Comparison of ENCODE assay signal across 12 cellular contexts in genomic region chr10:119680050-119680449, GRCh38. TPM values are rescaled to one million over a fixed set of nuclear protein-coding genes. Genes with fewer than 3 reads are reported as not detected.
DNase-seq lines count a peak whose midpoint lies in the region; ATAC-seq and TF ChIP-seq lines count a peak whose summit lies in the region.
"Had no signal": no experiment of that assay in that cellular context is flagged by ENCODE, and none has a peak within 500 bp of the region (broad histone marks: within the 10 kb centered on the region; RNA-seq: fewer than 3 reads in every experiment).

No MANE protein-coding gene starts in this region.

- no peak overlapping the region for H3K4me3 ChIP-seq in ACC112 (ENCODE audit: low read depth, low read length)
- H3K4me3 ChIP-seq in MG63, result no peak overlapping the region
- H3K4me3 ChIP-seq in cardiac fibroblast (replicated peaks in 1 of 2; ENCODE audit: low read depth in 2 of 2, low read length in 2 of 2), result no peak overlapping the region
- no peak overlapping the region for H3K4me3 ChIP-seq in muscle layer of colon (ENCODE audit: low read depth in 1 of 2, low read length in 2 of 2)

- TF ChIP-seq CTCF in cardiac fibroblast (IDR thresholded peaks at IDR 0.05; ENCODE audit: low read depth, low read length), result no peak

- H3K27ac ChIP-seq in ACC112 (ENCODE audit: low read depth, low read length) (peak overlapping the region; percentile 65), muscle layer of colon (ENCODE audit: low read depth, low read length) (peak overlapping the region; percentile 53)

- H3K27me3 ChIP-seq in ACC112 (ENCODE audit: insufficient read depth, low read length), result no peaks in the 10 kb centered on the region
- no peaks in the 10 kb centered on the region for H3K27me3 ChIP-seq in MG63
- no peaks in the 10 kb centered on the region for H3K27me3 ChIP-seq in muscle layer of colon (ENCODE audit: control insufficient read depth in 1 of 2, insufficient read depth in 2 of 2, low read length in 2 of 2)
- H3K27me3 ChIP-seq: BE2C had no signal

- H3K9me3 Mint-ChIP-seq in T-cell, result no peaks in the 10 kb centered on the region
- no peaks in the 10 kb centered on the region for H3K9me3 Mint-ChIP-seq in activated naive CD4-positive, alpha-beta T cell treated with anti-CD3 and anti-CD28 coated beads, Interleukin-2, amount 50 U/mL, for 72 hours

- DNase-seq in MG63 (peak; percentile 85), cardiac fibroblast (ENCODE audit: low read depth in 2 of 2) (peak; percentile 81 to 91), T-cell (no peak)
- DNase-seq in activated naive CD4-positive, alpha-beta T cell treated with anti-CD3 and anti-CD28 coated beads, Interleukin-2, amount 50 U/mL, for 72 hours (ENCODE audit: low spot score in 2 of 2), result no peak
- DNase-seq in activated naive CD4-positive, alpha-beta T cell treated with Interleukin-2 at 50 U/mL for 16 hours, result no peak
- DNase-seq: activated CD4-positive, CD25-positive, alpha-beta regulatory T cell treated with anti-CD3 and anti-CD28 coated beads, Interleukin-2, amount 50 U/mL, for 72 hours; BE2C; GOT3; substantia nigra had no signal

- peaks cover 6% of the 10 kb centered on the region; the same call in 1 of the 2 replicates for H3K36me3 ChIP-seq in ACC112 (ENCODE audit: insufficient read depth, low read length)
- peaks cover 29% of the 10 kb centered on the region for H3K36me3 ChIP-seq in MG63
- H3K36me3 ChIP-seq in muscle layer of colon (ENCODE audit: insufficient read depth, low read length), result peaks cover 18% of the 10 kb centered on the region

- H3K27ac Mint-ChIP-seq in T-cell, result peak overlapping the region in 1 of 2 donors; percentile 41
- H3K27ac Mint-ChIP-seq in activated naive CD4-positive, alpha-beta T cell treated with anti-CD3 and anti-CD28 coated beads, Interleukin-2, amount 50 U/mL, for 72 hours, result no peak overlapping the region

- H3K79me2 ChIP-seq in ACC112 (ENCODE audit: control insufficient read depth, insufficient read depth, low read length, unreplicated experiment), result no peaks in the 10 kb centered on the region

- CTCF ChIA-PET in T-cell (lab: Charles Lee), result no interaction called here

- H3K4me1 Mint-ChIP-seq in T-cell, result peaks cover 5 to 24% (median 20%) of the 10 kb centered on the region in 3 donors

- H3K27me3 Mint-ChIP-seq in T-cell, result peaks cover 0 to 3% of the 10 kb centered on the region in 2 donors

- POLR2A ChIA-PET in T-cell (lab: Charles Lee), result no interaction called here

- H2AFZ ChIP-seq in ACC112 (ENCODE audit: low read length, unreplicated experiment), result no peak overlapping the region

- H3K9ac ChIP-seq in muscle layer of colon (ENCODE audit: low read length), result no peak overlapping the region

- no peak overlapping the region for H3K4me3 Mint-ChIP-seq in T-cell

- peaks cover 10% of the 10 kb centered on the region for H3K36me3 Mint-ChIP-seq in T-cell
- peaks cover 0 to 7% of the 10 kb centered on the region in 2 donors for H3K36me3 Mint-ChIP-seq in activated naive CD4-positive, alpha-beta T cell treated with anti-CD3 and anti-CD28 coated beads, Interleukin-2, amount 50 U/mL, for 72 hours

- H3K9me3 ChIP-seq in MG63, result no peaks in the 10 kb centered on the region
- H3K9me3 ChIP-seq in muscle layer of colon (ENCODE audit: low read length), result no peaks in the 10 kb centered on the region
- H3K9me3 ChIP-seq: BE2C had no signal

- peaks cover 42% of the 10 kb centered on the region for H3K4me1 ChIP-seq in ACC112 (ENCODE audit: control insufficient read depth, insufficient read depth, low read length, unreplicated experiment)
- peaks cover 17% of the 10 kb centered on the region for H3K4me1 ChIP-seq in muscle layer of colon (ENCODE audit: insufficient read depth, low read length)
- H3K4me1 ChIP-seq: BE2C had no signal

- no peak for ATAC-seq in T-cell (replicated peaks in 1 of 4)
- ATAC-seq in GM19328 (IDR thresholded peaks at IDR 0.05; ENCODE audit: unreplicated experiment), result no peak
- no peak for ATAC-seq in activated naive CD4-positive, alpha-beta T cell treated with anti-CD3 and anti-CD28 coated beads, Interleukin-2, amount 50 U/mL, for 72 hours

RNA-seq across cellular contexts. Expression of gene BAG3, which starts 28.9 kb away (rescaled TPM):
- 26.9 and 31.9 TPM in 2 replicates for total RNA-seq in MG63 (2014; rRNA removed; shearing (Covaris generic); ENCODE audit: low replicate concordance)
- total RNA-seq in T-cell, result 10 to 100 TPM; 20.2 to 36.4 (median 23.7) TPM
- 10 to 100 TPM; 25.5 to 31.9 TPM for total RNA-seq in activated naive CD4-positive, alpha-beta T cell treated with anti-CD3 and anti-CD28 coated beads, Interleukin-2, amount 50 U/mL, for 72 hours

RNA-seq across cellular contexts. Expression of gene INPP5F, which starts 45.8 kb away (rescaled TPM):
- total RNA-seq in MG63 (2014; rRNA removed; shearing (Covaris generic); ENCODE audit: low replicate concordance), result 7.1 and 10.1 TPM in 2 replicates
- total RNA-seq in T-cell, result 10 to 100 TPM in 2 of 5 donors, 1 to 10 TPM in 3; 7.3 to 13.7 (median 9.8) TPM
- total RNA-seq in activated naive CD4-positive, alpha-beta T cell treated with anti-CD3 and anti-CD28 coated beads, Interleukin-2, amount 50 U/mL, for 72 hours, result 10 to 100 TPM; 23.0 to 27.3 TPM

Comparison
In these comparisons a context has a peak if more than half of its experiments do, and no peak if none do; other contexts are left out.
1. DNase-seq: peak in MG63 (single experiment) and cardiac fibroblast (2 of 2); none in T-cell (0 of 34), activated naive CD4-positive, alpha-beta T cell treated with anti-CD3 and anti-CD28 coated beads, Interleukin-2, amount 50 U/mL, for 72 hours (0 of 2) and activated naive CD4-positive, alpha-beta T cell treated with Interleukin-2 at 50 U/mL for 16 hours (single experiment).